Comparison of ENCODE assay signal across 21 cellular contexts in genomic region chr17:32033223-32033622, GRCh38. TPM values are rescaled to one million over a fixed set of nuclear protein-coding genes. Genes with fewer than 3 reads are reported as not detected.
DNase-seq lines count a peak whose midpoint lies in the region; ATAC-seq, FAIRE-seq and TF ChIP-seq lines count a peak whose summit lies in the region.
"Had no signal": no experiment of that assay in that cellular context is flagged by ENCODE, and none has a peak within 500 bp of the region (broad histone marks: within the 10 kb centered on the region; RNA-seq: fewer than 3 reads in every experiment).

No MANE protein-coding gene starts in this region.

- TF ChIP-seq POLR2A in HepG2 (IDR thresholded peaks at IDR 0.05; ENCODE audit: insufficient read depth in 1 of 2, low read depth in 2 of 2, low read length in 2 of 2), result no peak
- no peak for TF ChIP-seq POLR2A in right lobe of liver (IDR thresholded peaks at IDR 0.05)

- ATAC-seq in activated T-cell treated with anti-CD3 and anti-CD28 coated beads, Interleukin-2, amount 50 U/mL, for 4 hours, result no peak
- ATAC-seq in HepG2, result no peak
- no peak for ATAC-seq in right lobe of liver
- ATAC-seq: A549; CD8-positive, alpha-beta T cell had no signal

- no peak overlapping the region for H3K4me3 ChIP-seq in HepG2 (replicated peaks in 1 of 3; ENCODE audit: insufficient read depth in 1 of 3, low read depth in 2 of 3, low read length in 3 of 3)
- no peak overlapping the region for H3K4me3 ChIP-seq in right lobe of liver
- H3K4me3 ChIP-seq: A549; BLaER1 treated with 17β-estradiol and CSF1 and Interleukin-3, amounts not matched to agents 10 nM and 100 nM had no signal

- DNase-seq in activated T-cell treated with anti-CD3 and anti-CD28 coated beads, Interleukin-2, amount 50 U/mL, for 24 hours, result no peak
- no peak for DNase-seq in activated T-cell treated with anti-CD3 and anti-CD28 coated beads, Interleukin-2, amount 50 U/mL, for 4 hours
- DNase-seq in HepG2 (ENCODE audit: low spot score) (no peak), right lobe of liver (no peak), hepatic stellate cell (ENCODE audit: low spot score) (no peak)
- DNase-seq: AML-193; Caco-2; Calu3; CD4-positive, alpha-beta T cell; CD8-positive, alpha-beta T cell; DMS79 treated with DMSO at 0.1 percent for 48 hours; GF-D8 had no signal

- no peaks in the 10 kb centered on the region for H3K9me3 ChIP-seq in HepG2 (ENCODE audit: low read length)
- H3K9me3 ChIP-seq in right lobe of liver, result no peaks in the 10 kb centered on the region
- H3K9me3 ChIP-seq: A549; BLaER1 treated with 17β-estradiol and CSF1 and Interleukin-3, amounts not matched to agents 10 nM and 100 nM; Caco-2 had no signal

- H3K4me1 Mint-ChIP-seq in activated T-cell treated with anti-CD3 and anti-CD28 coated beads, Interleukin-2, amount 50 U/mL, for 24 hours (ENCODE audit: low read depth), result peaks cover 2% of the 10 kb centered on the region
- H3K4me1 Mint-ChIP-seq in activated T-cell treated with anti-CD3 and anti-CD28 coated beads, Interleukin-2, amount 50 U/mL, for 4 hours (ENCODE audit: low read depth), result no peaks in the 10 kb centered on the region
- H3K4me1 Mint-ChIP-seq: B cell had no signal

- no peak overlapping the region for H3K9ac ChIP-seq in HepG2 (ENCODE audit: insufficient read depth, low read depth, low read length)
- H3K9ac ChIP-seq: BLaER1 treated with 17β-estradiol and CSF1 and Interleukin-3, amounts not matched to agents 10 nM and 100 nM had no signal

- in situ Hi-C loops in HepG2 (cut with HindIII; ENCODE audit: extremely low pct_ligation_motif_present, low pct_unique_long_range_greater_than_20kb), result no loop called here

- POLR2A ChIA-PET in HepG2 (lab: Yijun Ruan, JAX), result no interaction called here

- BruUV-seq in HepG2 (replicated peaks; lab: Mats Ljungman, UMichigan), result no TSS peak

- H3K27me3 ChIP-seq in HepG2 (ENCODE audit: control insufficient read depth in 1 of 2, insufficient read depth in 2 of 2, low read length in 2 of 2) (no peaks in the 10 kb centered on the region), right lobe of liver (no peaks in the 10 kb centered on the region)
- H3K27me3 ChIP-seq: BLaER1 treated with 17β-estradiol and CSF1 and Interleukin-3, amounts not matched to agents 10 nM and 100 nM had no signal

- H3K4me3 Mint-ChIP-seq in activated T-cell treated with anti-CD3 and anti-CD28 coated beads, Interleukin-2, amount 50 U/mL, for 24 hours, result no peak overlapping the region
- H3K4me3 Mint-ChIP-seq in activated T-cell treated with anti-CD3 and anti-CD28 coated beads, Interleukin-2, amount 50 U/mL, for 4 hours, result no peak overlapping the region
- H3K4me3 Mint-ChIP-seq: B cell; CD4-positive, alpha-beta T cell; CD8-positive, alpha-beta T cell had no signal

- no peak for TF ChIP-seq RAD21 in HepG2 (CRISPR knock-in tag; IDR thresholded peaks at IDR 0.05)

- H3K4me1 ChIP-seq in HepG2 (ENCODE audit: insufficient read depth, low read length), result no peaks in the 10 kb centered on the region
- no peaks in the 10 kb centered on the region for H3K4me1 ChIP-seq in right lobe of liver
- H3K4me1 ChIP-seq: A549, Caco-2 had no signal

- no peaks in the 10 kb centered on the region for H3K79me2 ChIP-seq in HepG2 (ENCODE audit: insufficient read depth, low read length)

- whole genome bisulfite sequencing in HepG2 (ENCODE audit: low lambda C conversion rate), result 97% methylated on average over 2 of the region's 2 CpGs
- 86% methylated on average over 1 of the region's 2 CpGs for WGBS in right lobe of liver (ENCODE audit: insufficient coverage, low coverage, low lambda C conversion rate, missing lambda C conversion rate)

- TF ChIP-seq CTCF in HepG2 (CRISPR knock-in tag; IDR thresholded peaks at IDR 0.05), result no peak
- no peak for TF ChIP-seq CTCF in right lobe of liver (IDR thresholded peaks at IDR 0.05)

- CTCF ChIA-PET in HepG2 (lab: Yijun Ruan, JAX; ENCODE audit: low intra/inter-chr PET ratio, low total read pairs), result no interaction called here

- H4K20me1 ChIP-seq in HepG2 (ENCODE audit: insufficient read depth, low read length), result no peaks in the 10 kb centered on the region
- H4K20me1 ChIP-seq: BLaER1 treated with 17β-estradiol and CSF1 and Interleukin-3, amounts not matched to agents 10 nM and 100 nM had no signal

- peaks cover 34% of the 10 kb centered on the region for H3K36me3 Mint-ChIP-seq in activated T-cell treated with anti-CD3 and anti-CD28 coated beads, Interleukin-2, amount 50 U/mL, for 24 hours (ENCODE audit: low read depth)
- H3K36me3 Mint-ChIP-seq in activated T-cell treated with anti-CD3 and anti-CD28 coated beads, Interleukin-2, amount 50 U/mL, for 4 hours (ENCODE audit: insufficient read depth), result peaks cover 13% of the 10 kb centered on the region

- H3K27ac Mint-ChIP-seq in activated T-cell treated with anti-CD3 and anti-CD28 coated beads, Interleukin-2, amount 50 U/mL, for 24 hours, result peak overlapping the region; percentile 33
- H3K27ac Mint-ChIP-seq: B cell; CD4-positive, alpha-beta T cell; CD8-positive, alpha-beta T cell had no signal

- H3K27me3 Mint-ChIP-seq in activated T-cell treated with anti-CD3 and anti-CD28 coated beads, Interleukin-2, amount 50 U/mL, for 24 hours, result no peaks in the 10 kb centered on the region
- H3K27me3 Mint-ChIP-seq in activated T-cell treated with anti-CD3 and anti-CD28 coated beads, Interleukin-2, amount 50 U/mL, for 4 hours (ENCODE audit: low read depth), result no peaks in the 10 kb centered on the region
- H3K27me3 Mint-ChIP-seq: B cell; CD4-positive, alpha-beta T cell had no signal

- H3K27ac ChIP-seq in HepG2 (ENCODE audit: extremely low read length, insufficient read depth, low read length) (no peak overlapping the region), right lobe of liver (no peak overlapping the region)
- H3K27ac ChIP-seq: 22Rv1; A549; BLaER1 treated with 17β-estradiol and CSF1 and Interleukin-3, amounts not matched to agents 10 nM and 100 nM; C4-2B had no signal

- no peak overlapping the region for H2AFZ ChIP-seq in HepG2 (ENCODE audit: low read length)

- H3K4me2 ChIP-seq in HepG2 (ENCODE audit: low read depth, low read length), result no peak overlapping the region
- H3K4me2 ChIP-seq: A549; BLaER1 treated with 17β-estradiol and CSF1 and Interleukin-3, amounts not matched to agents 10 nM and 100 nM had no signal

- no peak for FAIRE-seq in HepG2 (lab: Jason Lieb, UNC)
- FAIRE-seq: A549, D721Med, G401.6, GM12891, GM19239 had no signal

- peaks cover 0 to 9% of the 10 kb centered on the region in 2 experiments; a peak in 2 of 5 replicates for H3K36me3 ChIP-seq in HepG2 (replicated peaks in 1 of 2; ENCODE audit: control insufficient read depth in 1 of 2, insufficient read depth in 2 of 2, low read length in 2 of 2)
- peaks cover 0 to 13% (median 9%) of the 10 kb centered on the region in 4 donors for H3K36me3 ChIP-seq in right lobe of liver

- intact Hi-C loops in HepG2 (cut with micrococcal nuclease; ENCODE audit: unreplicated experiment), result no loop called here
- intact Hi-C loops in right lobe of liver (cut with DNase I), result no loop called here

- TF ChIP-seq EP300 in HepG2 (IDR thresholded peaks at IDR 0.05; ENCODE audit: low read depth in 2 of 2, low read length in 2 of 2) (no peak), HepG2 (CRISPR knock-in tag; IDR thresholded peaks at IDR 0.05; ENCODE audit: borderline replicate concordance) (no peak)

- no peaks in the 10 kb centered on the region for H3K9me3 Mint-ChIP-seq in activated T-cell treated with anti-CD3 and anti-CD28 coated beads, Interleukin-2, amount 50 U/mL, for 24 hours
- no peaks in the 10 kb centered on the region for H3K9me3 Mint-ChIP-seq in activated T-cell treated with anti-CD3 and anti-CD28 coated beads, Interleukin-2, amount 50 U/mL, for 4 hours
- H3K9me3 Mint-ChIP-seq: CD4-positive, alpha-beta T cell; CD8-positive, alpha-beta T cell had no signal

TF ChIP-seq in HepG2, 621 proteins besides CTCF, POLR2A, EP300 and RAD21:
- TF ChIP-seq CSRNP1 (CRISPR knock-in tag; IDR thresholded peaks at IDR 0.05) (no peak), HNRNPK (IDR thresholded peaks at IDR 0.05; ENCODE audit: low read depth, low read length, poor library complexity, severe bottlenecking) (peak; percentile 89)

RNA-seq across cellular contexts. Expression of gene LRRC37B, which starts 26.0 kb away (rescaled TPM):
- 1 to 10 TPM; 7.0 to 8.7 (median 8.4) TPM for total RNA-seq in activated T-cell treated with anti-CD3 and anti-CD28 coated beads, Interleukin-2, amount 50 U/mL, for 4 hours
- 5.4 and 8.7 TPM in 2 replicates for total RNA-seq in HepG2 (2016; rRNA removed; fragmentation: Illumina TruSeq; extraction: Trizol)
- 6.1 and 7.3 TPM in 2 replicates for total RNA-seq in HepG2 (2016; cell fraction: cytosol; rRNA removed; fragmentation: Illumina TruSeq; extraction: Trizol; ENCODE audit: low read depth)
- 5.2 and 7.8 TPM in 2 replicates for total RNA-seq in HepG2 (2016; cell fraction: insoluble cytoplasmic fraction; rRNA removed; fragmentation: Illumina TruSeq; extraction: Trizol)
- 6.9 and 7.3 TPM in 2 replicates for total RNA-seq in HepG2 (2016; cell fraction: membrane; rRNA removed; fragmentation: Illumina TruSeq; extraction: Trizol)
- total RNA-seq in HepG2 (2016; cell fraction: nucleus; rRNA removed; fragmentation: Illumina TruSeq; extraction: Trizol), result 11.9 and 21.2 TPM in 2 replicates
- polyA plus RNA-seq in HepG2 (2011; rRNA removed), result 8.8 and 9.7 TPM in 2 replicates
- polyA plus RNA-seq in HepG2 (2011; cell fraction: cytosol; rRNA removed), result 3.4 and 4.8 TPM in 2 replicates
- 12.8 and 17.6 TPM in 2 replicates for polyA plus RNA-seq in HepG2 (2011; cell fraction: nucleus; rRNA removed)
- polyA plus RNA-seq in HepG2 (2012), result 5.3 and 7.2 TPM in 2 replicates
- 2.1 TPM in 2 replicates for polyA plus RNA-seq in HepG2 (2016; cell fraction: cytosol; fragmentation: Illumina TruSeq; extraction: Trizol; ENCODE audit: low read depth)
- 5.0 and 6.4 TPM in 2 replicates for polyA plus RNA-seq in HepG2 (2016; cell fraction: insoluble cytoplasmic fraction; fragmentation: Illumina TruSeq; extraction: Trizol; ENCODE audit: low read depth)
- polyA plus RNA-seq in HepG2 (2016; cell fraction: membrane; fragmentation: Illumina TruSeq; extraction: Trizol; ENCODE audit: low read depth), result 2.9 and 4.2 TPM in 2 replicates
- 19.5 and 24.3 TPM in 2 replicates for polyA plus RNA-seq in HepG2 (2016; cell fraction: nucleus; fragmentation: Illumina TruSeq; extraction: Trizol; ENCODE audit: insufficient read depth, low read depth)
- polyA minus RNA-seq in HepG2 (2011; rRNA and poly(A)+ RNA removed; ENCODE audit: low replicate concordance), result 11.0 and 25.0 TPM in 2 replicates
- 2.9 and 3.4 TPM in 2 replicates for polyA minus RNA-seq in HepG2 (2011; cell fraction: cytosol; rRNA and poly(A)+ RNA removed)
- polyA minus RNA-seq in HepG2 (2011; cell fraction: nucleus; rRNA and poly(A)+ RNA removed), result 33.2 and 38.7 TPM in 2 replicates
- total RNA-seq in right lobe of liver, result 10 to 100 TPM in 1 of 6 experiments, 1 to 10 TPM in 5; 3.1 to 10.6 (median 4.1) TPM
